In genomic region chr1:201708085-201708512, GRCh38 we compare ENCODE assay signal across 12 cellular contexts.
DNase-seq lines count a peak whose midpoint lies in the region; ATAC-seq, FAIRE-seq and TF ChIP-seq lines count a peak whose summit lies in the region.
"Had no signal": no experiment of that assay in that cellular context is flagged by ENCODE, and none has a peak within 500 bp of the region (broad histone marks: within the 10 kb centered on the region; RNA-seq: fewer than 3 reads in every experiment).

No MANE protein-coding gene starts in this region.

- H3K4me1 Mint-ChIP-seq in osteocyte (ENCODE audit: unreplicated experiment) = peaks cover 77% of the 10 kb centered on the region

- H3K27ac ChIP-seq in K562 (ENCODE audit: extremely low read depth, low read depth, low read length) = no peak overlapping the region
- H3K27ac ChIP-seq: thoracic aorta had no signal

- H3K36me3 ChIP-seq in K562 (ENCODE audit: control insufficient read depth, insufficient read depth, low read length) = peaks cover under 1% of the 10 kb centered on the region; the same call in 1 of the 3 replicates
- H3K36me3 ChIP-seq: gastroesophageal sphincter, thoracic aorta had no signal

- H3K4me3 Mint-ChIP-seq in osteocyte (ENCODE audit: unreplicated experiment) = no peak overlapping the region
- H3K4me3 Mint-ChIP-seq: activated naive CD8-positive, alpha-beta T cell had no signal

- H2AFZ ChIP-seq in K562 (ENCODE audit: low read depth, low read length) = no peak overlapping the region

- DNase-seq in GM04504 (ENCODE audit: low read depth) (peak; percentile 65), NCI-H2029 (lab: John Stamatoyannopoulos, UW) (peak; percentile 54), K562 (ENCODE audit: extremely low read depth in 1 of 4, low spot score in 3 of 4) (no peak), osteocyte (ENCODE audit: extremely low spot score, unreplicated experiment) (no peak), T-helper 9 cell (no peak)
- no peak for DNase-seq in activated T-cell treated with anti-CD3 and anti-CD28 coated beads, Interleukin-2, amount 50 U/mL, for 48 hours
- DNase-seq: activated CD4-positive, CD25-positive, alpha-beta regulatory T cell treated with anti-CD3 and anti-CD28 coated beads, Interleukin-2, amount 50 U/mL, for 72 hours; stimulated activated CD4-positive, alpha-beta T cell treated with anti-CD3 and anti-CD28 coated beads, Interleukin-2, amount 100 ng/mL, for 24 hours had no signal

- in situ Hi-C loops in K562 (cut with MboI) = loop anchor here (5.0 kb wide), 1 partner anchor 146 kb away; no protein-coding TSS in a partner anchor

- H3K27me3 ChIP-seq in K562 (ENCODE audit: control insufficient read depth in 2 of 2, insufficient read depth in 2 of 2, low read length in 2 of 2) = peaks cover 0 to 4% of the 10 kb centered on the region in 2 experiments; a peak in 1 of 5 replicates
- H3K27me3 ChIP-seq: gastroesophageal sphincter had no signal

- no peak for TF ChIP-seq RAD21 in K562 (CRISPR knock-in tag; conservative IDR thresholded peaks at IDR 0.05 in 1 of 2, IDR thresholded peaks at IDR 0.05 in 1 of 2)

- no peak for FAIRE-seq in K562 (lab: Jason Lieb, UNC)

- no peak overlapping the region for H3K4me3 ChIP-seq in K562
- H3K4me3 ChIP-seq: gastroesophageal sphincter, thoracic aorta had no signal

- H4K20me1 ChIP-seq in K562 (replicated peaks; ENCODE audit: control insufficient read depth, insufficient read depth, low read length) = 0 out of 2 replicates have a peak, but pooled peaks cover 6% of the 10 kb centered on the region

- TF ChIP-seq EP300 in K562 (IDR thresholded peaks at IDR 0.05; ENCODE audit: low read length) = no peak

- peak overlapping the region; percentile 100 for H3K27ac Mint-ChIP-seq in osteocyte (ENCODE audit: unreplicated experiment)
- H3K27ac Mint-ChIP-seq: activated naive CD8-positive, alpha-beta T cell had no signal

- 48% methylated on average over 4 of the region's 4 CpGs for WGBS in K562 (ENCODE audit: insufficient coverage, low coverage, missing lambda C conversion rate)

- H3K9me3 Mint-ChIP-seq in osteocyte (ENCODE audit: unreplicated experiment) = no peaks in the 10 kb centered on the region

- no peaks in the 10 kb centered on the region for H3K36me3 Mint-ChIP-seq in osteocyte (ENCODE audit: unreplicated experiment)
- H3K36me3 Mint-ChIP-seq: activated naive CD8-positive, alpha-beta T cell had no signal

- BruUV-seq in K562 (replicated peaks; lab: Mats Ljungman, UMichigan) = no TSS peak

- H3K9me1 ChIP-seq in K562 (ENCODE audit: control insufficient read depth, insufficient read depth, low read length) = no peaks in the 10 kb centered on the region

- ATAC-seq in K562 (no peak), HG03045 (IDR thresholded peaks at IDR 0.05; ENCODE audit: unreplicated experiment) (no peak)
- ATAC-seq: gastroesophageal sphincter had no signal

- no peak overlapping the region for H3K4me2 ChIP-seq in K562 (ENCODE audit: insufficient read depth, low read length)

- no peak for TF ChIP-seq POLR2A in K562 (conservative IDR thresholded peaks at IDR 0.05)

- H3K9me3 ChIP-seq in K562 (replicated peaks; ENCODE audit: control insufficient read depth, insufficient read depth, low read depth, low read length) = no peaks in the 10 kb centered on the region
- H3K9me3 ChIP-seq: gastroesophageal sphincter, thoracic aorta had no signal

- intact Hi-C loops in K562 (cut with micrococcal nuclease) = no loop called here

- H3K4me1 ChIP-seq in K562 (replicated peaks in 1 of 2; ENCODE audit: control insufficient read depth in 2 of 2, insufficient read depth in 2 of 2, low read length in 2 of 2) = peaks cover 14 to 18% of the 10 kb centered on the region in 2 experiments

- no peak for TF ChIP-seq CTCF in K562 (IDR thresholded peaks at IDR 0.05 in 2 of 3, conservative IDR thresholded peaks at IDR 0.05 in 1 of 3; ENCODE audit: insufficient read depth in 2 of 3, low read depth in 1 of 3, low read length in 3 of 3)
- TF ChIP-seq CTCF in osteocyte (IDR thresholded peaks at IDR 0.05) = no peak

- POLR2A ChIA-PET in K562 (lab: Yijun Ruan, JAX) = interaction anchor here (1.3 kb wide), 1 partner anchor 13 kb away, joined by 4 read pairs; no protein-coding TSS in a partner anchor

- no peaks in the 10 kb centered on the region for H3K79me2 ChIP-seq in K562 (ENCODE audit: control insufficient read depth, insufficient read depth, low read length)

- H3K27me3 Mint-ChIP-seq in osteocyte (ENCODE audit: unreplicated experiment) = no peaks in the 10 kb centered on the region
- H3K27me3 Mint-ChIP-seq: activated naive CD8-positive, alpha-beta T cell had no signal

- CTCF ChIA-PET in K562 (lab: Yijun Ruan, JAX; ENCODE audit: low intra/inter-chr PET ratio) = interaction anchor here (7.0 to 7.1 kb wide), 2 partner anchors 86 to 148 kb away, joined by 73 to 138 read pairs; no protein-coding TSS in a partner anchor

- H3K9ac ChIP-seq in K562 (ENCODE audit: insufficient read depth in 1 of 2, low read depth in 2 of 2, low read length in 2 of 2) = no peak overlapping the region

TF ChIP-seq in K562, 482 proteins besides CTCF, POLR2A, EP300 and RAD21 (continues in another document):
- TF ChIP-seq KDM1A (IDR thresholded peaks at IDR 0.05) = no peak
- no peak for TF ChIP-seq BRD9 (IDR thresholded peaks at IDR 0.05; ENCODE audit: low read depth, partially characterized antibody)
- TF ChIP-seq CEBPB (tag; IDR thresholded peaks at IDR 0.05) = peak; percentile 55; the same call in 1 of the 2 replicates
- no peak for TF ChIP-seq CBX5 (IDR thresholded peaks at IDR 0.05; ENCODE audit: borderline replicate concordance, low read depth)
- no peak for TF ChIP-seq STAG1 (CRISPR knock-in tag; IDR thresholded peaks at IDR 0.05; ENCODE audit: borderline replicate concordance)
- no peak for TF ChIP-seq ZNF830 (CRISPR knock-in tag; IDR thresholded peaks at IDR 0.05)

Comparison
In these comparisons a context has a peak if more than half of its experiments do, and no peak if none do; other contexts are left out.
1. DNase-seq: peak in GM04504 (single experiment) and NCI-H2029 (single experiment); none in K562 (0 of 4), osteocyte (single experiment), activated T-cell treated with anti-CD3 and anti-CD28 coated beads, Interleukin-2, amount 50 U/mL, for 48 hours (0 of 2) and T-helper 9 cell (single experiment).